Comparison of ENCODE assay signal across 19 cellular contexts in genomic region chr9:2802494-2802921, GRCh38. TPM values are rescaled to one million over a fixed set of nuclear protein-coding genes. Genes with fewer than 3 reads are reported as not detected.
DNase-seq lines count a peak whose midpoint lies in the region; ATAC-seq, FAIRE-seq and TF ChIP-seq lines count a peak whose summit lies in the region.
"Had no signal": no experiment of that assay in that cellular context is flagged by ENCODE, and none has a peak within 500 bp of the region (broad histone marks: within the 10 kb centered on the region; RNA-seq: fewer than 3 reads in every experiment).

No MANE protein-coding gene starts in this region.

- TF ChIP-seq RAD21 in K562 (CRISPR knock-in tag; conservative IDR thresholded peaks at IDR 0.05 in 1 of 2, IDR thresholded peaks at IDR 0.05 in 1 of 2) = no peak

- no peak overlapping the region for H3K4me3 Mint-ChIP-seq in H9
- H3K4me3 Mint-ChIP-seq: activated T-cell treated with anti-CD3 and anti-CD28 coated beads, Interleukin-2, amount 50 U/mL, for 72 hours; naive B cell had no signal

- H2AFZ ChIP-seq in H9 (ENCODE audit: low read length) (no peak overlapping the region), K562 (ENCODE audit: low read depth, low read length) (no peak overlapping the region)
- H2AFZ ChIP-seq: parathyroid adenoma had no signal

- intact Hi-C loops in K562 (cut with micrococcal nuclease) = no loop called here

- H2BK5ac ChIP-seq in H9 (ENCODE audit: insufficient read length, low read length) = no peak overlapping the region

- no peak overlapping the region for H3K18ac ChIP-seq in H9 (ENCODE audit: insufficient read length, low read depth, low read length)

- ATAC-seq in K562 = no peak
- ATAC-seq in GM21367 (IDR thresholded peaks at IDR 0.05; ENCODE audit: unreplicated experiment) = no peak
- ATAC-seq in GM18505 (IDR thresholded peaks at IDR 0.05; ENCODE audit: unreplicated experiment) = no peak
- ATAC-seq: activated T-cell treated with anti-CD3 and anti-CD28 coated beads, Interleukin-2, amount 50 U/mL, for 72 hours; gastroesophageal sphincter had no signal

- no peak overlapping the region for H4K8ac ChIP-seq in H9 (replicated peaks; ENCODE audit: insufficient read length, low read depth, low read length)

- H3K27ac Mint-ChIP-seq in H9 = peak overlapping the region in 2 of 3 experiments; percentile 34 to 45; a peak in 3 of 7 replicates
- H3K27ac Mint-ChIP-seq: activated T-cell treated with anti-CD3 and anti-CD28 coated beads, Interleukin-2, amount 50 U/mL, for 72 hours; naive B cell had no signal

- no peak overlapping the region for H3T11ph ChIP-seq in H9 (ENCODE audit: low read length)

- no peak overlapping the region for H3K9ac ChIP-seq in H9 (ENCODE audit: extremely low read depth, insufficient read length, low read length)
- H3K9ac ChIP-seq in K562 (ENCODE audit: insufficient read depth in 1 of 2, low read depth in 2 of 2, low read length in 2 of 2) = no peak overlapping the region
- H3K9ac ChIP-seq: BLaER1 treated with 17β-estradiol and CSF1 and Interleukin-3, amounts not matched to agents 10 nM and 100 nM; parathyroid adenoma had no signal

- WGBS in H9 (ENCODE audit: extremely low coverage, insufficient read length, low lambda C conversion rate) = no CpG with 5 or more reads among the region's 1 CpG
- 85% methylated on average over 1 of the region's 1 CpG for WGBS in K562 (ENCODE audit: insufficient coverage, low coverage, missing lambda C conversion rate)

- TF ChIP-seq EP300 in K562 (IDR thresholded peaks at IDR 0.05; ENCODE audit: low read length) = no peak

- H3K27ac ChIP-seq in AG04450 (ENCODE audit: low read depth, low read length) (peak overlapping the region; percentile 81), H9 (ENCODE audit: insufficient read length, low read depth, low read length) (no peak overlapping the region), K562 (ENCODE audit: extremely low read depth, low read depth, low read length) (no peak overlapping the region)
- H3K27ac ChIP-seq: BLaER1 treated with 17β-estradiol and CSF1 and Interleukin-3, amounts not matched to agents 10 nM and 100 nM; gastroesophageal sphincter; lower lobe of right lung; parathyroid adenoma; tibial artery had no signal

- H2BK120ac ChIP-seq in H9 (ENCODE audit: low read depth, low read length, poor library complexity, severe bottlenecking) = no peak overlapping the region

- no peaks in the 10 kb centered on the region; a peak in 1 of 5 replicates for H3K9me3 Mint-ChIP-seq in H9

- H4K5ac ChIP-seq in H9 (ENCODE audit: insufficient read length, low read depth, low read length) = no peak overlapping the region

- H3K23me2 ChIP-seq in H9 (ENCODE audit: insufficient read length, low read depth, low read length, poor library complexity, severe bottlenecking) = no peaks in the 10 kb centered on the region

- no peak overlapping the region for H3K4me3 ChIP-seq in AG04450 (ENCODE audit: low read depth, low read length)
- H3K4me3 ChIP-seq in K562 = no peak overlapping the region
- H3K4me3 ChIP-seq: BLaER1 treated with 17β-estradiol and CSF1 and Interleukin-3, amounts not matched to agents 10 nM and 100 nM; gastroesophageal sphincter; lower lobe of right lung; tibial artery had no signal

- no peaks in the 10 kb centered on the region for H3K27me3 Mint-ChIP-seq in H9 (ENCODE audit: low read depth)
- H3K27me3 Mint-ChIP-seq: naive B cell had no signal

- H3K9me1 ChIP-seq in K562 (ENCODE audit: control insufficient read depth, insufficient read depth, low read length) = no peaks in the 10 kb centered on the region

- FAIRE-seq in K562 (lab: Jason Lieb, UNC) = no peak
- FAIRE-seq: TTC549 had no signal

- TF ChIP-seq POLR2A in K562 (conservative IDR thresholded peaks at IDR 0.05) = no peak
- no peak for TF ChIP-seq POLR2A in GM18505 (IDR thresholded peaks at IDR 0.05; ENCODE audit: borderline replicate concordance, extremely low read depth, insufficient read depth, insufficient read length)

- H3K27me3 ChIP-seq in AG04450 (ENCODE audit: control insufficient read depth, insufficient read depth, low read length) (no peaks in the 10 kb centered on the region), H9 (ENCODE audit: insufficient read depth, low read length) (no peaks in the 10 kb centered on the region), K562 (ENCODE audit: control insufficient read depth in 2 of 2, insufficient read depth in 2 of 2, low read length in 2 of 2) (no peaks in the 10 kb centered on the region)
- H3K27me3 ChIP-seq: BLaER1 treated with 17β-estradiol and CSF1 and Interleukin-3, amounts not matched to agents 10 nM and 100 nM; gastroesophageal sphincter; tibial artery had no signal

- peaks cover 85 to 98% (median 96%) of the 10 kb centered on the region in 3 experiments for H3K36me3 Mint-ChIP-seq in H9 (ENCODE audit: insufficient read depth in 1 of 3, low read depth in 3 of 3)

- H2BK12ac ChIP-seq in H9 (ENCODE audit: insufficient read length, low read depth, low read length) = no peak overlapping the region

- no peaks in the 10 kb centered on the region for H4K20me1 ChIP-seq in H9 (ENCODE audit: control insufficient read depth, insufficient read depth, insufficient read length)
- H4K20me1 ChIP-seq in K562 (replicated peaks; ENCODE audit: control insufficient read depth, insufficient read depth, low read length) = no peaks in the 10 kb centered on the region
- H4K20me1 ChIP-seq: BLaER1 treated with 17β-estradiol and CSF1 and Interleukin-3, amounts not matched to agents 10 nM and 100 nM had no signal

- H2BK15ac ChIP-seq in H9 (ENCODE audit: low read depth, low read length) = no peak overlapping the region

- DNase-seq in AG04450 (ENCODE audit: low read depth, low spot score) = peak; percentile 33
- no peak for DNase-seq in H9
- DNase-seq in K562 (ENCODE audit: extremely low read depth in 1 of 4, low spot score in 3 of 4) = no peak
- peak; percentile 38 for DNase-seq in kidney glomerular epithelial cell (lab: John Stamatoyannopoulos, UW)
- no peak for DNase-seq in NCI-H748 (lab: John Stamatoyannopoulos, UW; ENCODE audit: unreplicated experiment)
- no peak for DNase-seq in dedifferentiated amniotic fluid mesenchymal stem cell (ENCODE audit: extremely low spot score)
- DNase-seq: activated CD4-positive, alpha-beta T cell treated with anti-CD3 and anti-CD28 coated beads, Interleukin-2, amount 50 U/mL, for 48 hours; activated T-cell treated with anti-CD3 and anti-CD28 coated beads, Interleukin-2, amount 50 U/mL, for 72 hours; KG1; lower lobe of right lung; naive B cell; NCI-H1417; tibial artery had no signal

- H3K4me1 ChIP-seq in H9 (ENCODE audit: insufficient read depth, low read length) (no peaks in the 10 kb centered on the region), K562 (replicated peaks in 1 of 2; ENCODE audit: control insufficient read depth in 2 of 2, insufficient read depth in 2 of 2, low read length in 2 of 2) (no peaks in the 10 kb centered on the region)
- H3K4me1 ChIP-seq: BLaER1 treated with 17β-estradiol and CSF1 and Interleukin-3, amounts not matched to agents 10 nM and 100 nM; lower lobe of right lung; parathyroid adenoma had no signal

- H3K4ac ChIP-seq in H9 (ENCODE audit: low read depth, low read length) = no peak overlapping the region

- POLR2A ChIA-PET in AG04450 (lab: Yijun Ruan, JAX) (no interaction called here), K562 (lab: Yijun Ruan, JAX) (interaction anchor here (0.9 to 1.4 kb wide), 2 partner anchors 9 to 38 kb away, joined by 3 to 5 read pairs; no protein-coding TSS in a partner anchor)

- in situ Hi-C loops in K562 (cut with MboI) = no loop called here

- H3K4me2 ChIP-seq in H9 (ENCODE audit: insufficient read depth, insufficient read length, low read length) (no peak overlapping the region), K562 (ENCODE audit: insufficient read depth, low read length) (no peak overlapping the region)
- H3K4me2 ChIP-seq: BLaER1 treated with 17β-estradiol and CSF1 and Interleukin-3, amounts not matched to agents 10 nM and 100 nM had no signal

- H4K91ac ChIP-seq in H9 (ENCODE audit: insufficient read length, low read depth, low read length) = no peak overlapping the region

- TF ChIP-seq CTCF in AG04450 (IDR thresholded peaks at IDR 0.05; ENCODE audit: low read depth, low read length) = no peak
- TF ChIP-seq CTCF in H9 (conservative IDR thresholded peaks at IDR 0.05) = no peak
- no peak for TF ChIP-seq CTCF in K562 (IDR thresholded peaks at IDR 0.05 in 2 of 3, conservative IDR thresholded peaks at IDR 0.05 in 1 of 3; ENCODE audit: insufficient read depth in 2 of 3, low read depth in 1 of 3, low read length in 3 of 3)

- peaks cover 94% of the 10 kb centered on the region for H3K36me3 ChIP-seq in K562 (ENCODE audit: control insufficient read depth, insufficient read depth, low read length)

- peaks cover 7 to 14% of the 10 kb centered on the region in 2 experiments for H3K4me1 Mint-ChIP-seq in H9
- H3K4me1 Mint-ChIP-seq: naive B cell had no signal

- no peak overlapping the region for H3K14ac ChIP-seq in H9 (ENCODE audit: insufficient read depth, low read length)

- no peak overlapping the region for H2AK5ac ChIP-seq in H9 (ENCODE audit: insufficient read length, low read length)

- H3K79me2 ChIP-seq in H9 (ENCODE audit: insufficient read depth, low read length) (no peaks in the 10 kb centered on the region), K562 (ENCODE audit: control insufficient read depth, insufficient read depth, low read length) (no peaks in the 10 kb centered on the region)
- H3K79me2 ChIP-seq: parathyroid adenoma had no signal

- H3K23ac ChIP-seq in H9 (ENCODE audit: insufficient read length, low read depth, low read length) = no peak overlapping the region

- BruUV-seq in K562 (replicated peaks; lab: Mats Ljungman, UMichigan) = no TSS peak

- H3K9me3 ChIP-seq in AG04450 (ENCODE audit: control insufficient read depth, insufficient read depth, low read length) (no peaks in the 10 kb centered on the region; the same call in none of the 2 replicates), H9 (ENCODE audit: control insufficient read depth, low read depth, low read length) (no peaks in the 10 kb centered on the region), K562 (replicated peaks; ENCODE audit: control insufficient read depth, insufficient read depth, low read depth, low read length) (no peaks in the 10 kb centered on the region)
- H3K9me3 ChIP-seq: gastroesophageal sphincter, lower lobe of right lung, tibial artery had no signal

- CTCF ChIA-PET in AG04450 (lab: Charles Lee) (no interaction called here), K562 (lab: Yijun Ruan, JAX; ENCODE audit: low intra/inter-chr PET ratio) (no interaction called here)

- no peak overlapping the region for H3K56ac ChIP-seq in H9 (ENCODE audit: insufficient read length, low read depth, low read length)

- no peak overlapping the region for H2BK20ac ChIP-seq in H9 (ENCODE audit: low read depth, low read length, poor library complexity, severe bottlenecking)

- no peaks in the 10 kb centered on the region for H3K79me1 ChIP-seq in H9 (ENCODE audit: insufficient read depth, low read depth, low read length, poor library complexity, severe bottlenecking)

RNA-seq across cellular contexts. Expression of gene PUM3, which starts 41.4 kb away (rescaled TPM):
- polyA plus RNA-seq in AG04450 (2011; rRNA removed) = 41.1 and 57.6 TPM in 2 replicates
- 39.8 and 66.6 TPM in 2 replicates for polyA minus RNA-seq in AG04450 (2011; rRNA and poly(A)+ RNA removed)
- total RNA-seq in H9 (2021) = 102 and 105 TPM in 2 replicates
- total RNA-seq in K562 (2011; cell fraction: chromatin; rRNA removed; ENCODE audit: low replicate concordance) = 20.3 and 103 TPM in 2 replicates
- total RNA-seq in K562 (2011; cell fraction: nucleolus; rRNA removed) = 15.0 and 20.5 TPM in 2 replicates
- total RNA-seq in K562 (2011; cell fraction: nucleoplasm; rRNA removed) = 28.2 and 33.4 TPM in 2 replicates
- total RNA-seq in K562 (2014; rRNA removed) = 43.6 and 52.4 TPM in 2 replicates
- total RNA-seq in K562 (2014; rRNA removed; fragmentation: Illumina TruSeq; extraction: Trizol) = 91.6 and 98.6 TPM in 2 replicates
- total RNA-seq in K562 (2015; rRNA removed; fragmentation: Illumina TruSeq; extraction: Trizol) = 82.9 and 84.4 TPM in 2 replicates
- total RNA-seq in K562 (2021) = 57.9 and 62.5 TPM in 2 replicates
- 33.1 and 47.7 TPM in 2 replicates for polyA plus RNA-seq in K562 (2011; rRNA removed)
- 11.2 and 15.6 TPM in 2 replicates for polyA plus RNA-seq in K562 (2011; cell fraction: cytosol; rRNA removed)
- 22.9 and 23.0 TPM in 2 replicates for polyA plus RNA-seq in K562 (2011; cell fraction: nucleus; rRNA removed)
- polyA plus RNA-seq in K562 (2012) = 19.7 and 46.8 TPM in 2 replicates
- polyA plus RNA-seq in K562 (2014; fragmentation: Illumina TruSeq; extraction: Trizol) = 60.1 and 74.1 TPM in 2 replicates
- polyA plus RNA-seq in K562 (2014; fragmentation: Nextera tagmentation; extraction: Ambion mirVana) = 10 to 100 TPM; 51.7 to 80.4 TPM
- 47.6 and 48.5 TPM in 2 replicates for polyA plus RNA-seq in K562 (2014; rRNA removed)
- 57.1 and 58.3 TPM in 2 replicates for polyA minus RNA-seq in K562 (2011; rRNA and poly(A)+ RNA removed)
- polyA minus RNA-seq in K562 (2011; cell fraction: cytosol; rRNA and poly(A)+ RNA removed) = 16.6 and 26.4 TPM in 2 replicates
- polyA minus RNA-seq in K562 (2011; cell fraction: nucleus; rRNA and poly(A)+ RNA removed) = 32.7 and 67.4 TPM in 2 replicates

Comparison
In these comparisons a context has a peak if more than half of its experiments do, and no peak if none do; other contexts are left out.
1. DNase-seq: peak in AG04450 (single experiment) and kidney glomerular epithelial cell (single experiment); none in H9 (single experiment), K562 (0 of 4), NCI-H748 (single experiment) and dedifferentiated amniotic fluid mesenchymal stem cell (single experiment).